ENCODE assay signal across 1 cellular context in genomic region chr13:77836423-77836822, GRCh38.
TF ChIP-seq lines count a peak whose summit lies in the region.

No MANE protein-coding gene starts in this region.

TF ChIP-seq in GM23338, 12 proteins besides CTCF, POLR2A, EP300 and RAD21 (continued from another document):
- TF ChIP-seq, protein P1, sequence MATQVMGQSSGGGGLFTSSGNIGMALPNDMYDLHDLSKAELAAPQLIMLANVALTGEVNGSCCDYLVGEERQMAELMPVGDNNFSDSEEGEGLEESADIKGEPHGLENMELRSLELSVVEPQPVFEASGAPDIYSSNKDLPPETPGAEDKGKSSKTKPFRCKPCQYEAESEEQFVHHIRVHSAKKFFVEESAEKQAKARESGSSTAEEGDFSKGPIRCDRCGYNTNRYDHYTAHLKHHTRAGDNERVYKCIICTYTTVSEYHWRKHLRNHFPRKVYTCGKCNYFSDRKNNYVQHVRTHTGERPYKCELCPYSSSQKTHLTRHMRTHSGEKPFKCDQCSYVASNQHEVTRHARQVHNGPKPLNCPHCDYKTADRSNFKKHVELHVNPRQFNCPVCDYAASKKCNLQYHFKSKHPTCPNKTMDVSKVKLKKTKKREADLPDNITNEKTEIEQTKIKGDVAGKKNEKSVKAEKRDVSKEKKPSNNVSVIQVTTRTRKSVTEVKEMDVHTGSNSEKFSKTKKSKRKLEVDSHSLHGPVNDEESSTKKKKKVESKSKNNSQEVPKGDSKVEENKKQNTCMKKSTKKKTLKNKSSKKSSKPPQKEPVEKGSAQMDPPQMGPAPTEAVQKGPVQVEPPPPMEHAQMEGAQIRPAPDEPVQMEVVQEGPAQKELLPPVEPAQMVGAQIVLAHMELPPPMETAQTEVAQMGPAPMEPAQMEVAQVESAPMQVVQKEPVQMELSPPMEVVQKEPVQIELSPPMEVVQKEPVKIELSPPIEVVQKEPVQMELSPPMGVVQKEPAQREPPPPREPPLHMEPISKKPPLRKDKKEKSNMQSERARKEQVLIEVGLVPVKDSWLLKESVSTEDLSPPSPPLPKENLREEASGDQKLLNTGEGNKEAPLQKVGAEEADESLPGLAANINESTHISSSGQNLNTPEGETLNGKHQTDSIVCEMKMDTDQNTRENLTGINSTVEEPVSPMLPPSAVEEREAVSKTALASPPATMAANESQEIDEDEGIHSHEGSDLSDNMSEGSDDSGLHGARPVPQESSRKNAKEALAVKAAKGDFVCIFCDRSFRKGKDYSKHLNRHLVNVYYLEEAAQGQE (IDR thresholded peaks at IDR 0.05; ENCODE audit: unreplicated experiment): no peak
- no peak for TF ChIP-seq CREB1 (CRISPR knock-in tag; IDR thresholded peaks at IDR 0.05; ENCODE audit: low read depth)
- no peak for TF ChIP-seq ZNF462 (CRISPR knock-in tag; IDR thresholded peaks at IDR 0.05)
- TF ChIP-seq ETS1 (IDR thresholded peaks at IDR 0.05): no peak
- no peak for TF ChIP-seq EZH2 (IDR thresholded peaks at IDR 0.05; ENCODE audit: low read depth, unreplicated experiment)
- no peak for TF ChIP-seq EZH2phosphoT487 (IDR thresholded peaks at IDR 0.05; ENCODE audit: unreplicated experiment)
